ENCODE assay signal across 1 cellular context in genomic region chr19:993361-993830, GRCh38.
TF ChIP-seq lines count a peak whose summit lies in the region.

No MANE protein-coding gene starts in this region.

TF ChIP-seq in liver, 16 proteins besides CTCF, POLR2A, EP300 and RAD21 (continued from another document):
- peak; percentile 56 to 73 for TF ChIP-seq RXRA (IDR thresholded peaks at IDR 0.05)
- TF ChIP-seq TAF1 (conservative IDR thresholded peaks at IDR 0.05): no peak
- TF ChIP-seq NR2F2 (IDR thresholded peaks at IDR 0.05): peak; percentile 25
- peak; percentile 44 for TF ChIP-seq REST (IDR thresholded peaks at IDR 0.05)
- no peak for TF ChIP-seq FOXA2 (IDR thresholded peaks at IDR 0.05)
- TF ChIP-seq HNF4G (IDR thresholded peaks at IDR 0.05): no peak
- peak; percentile 68 to 72 for TF ChIP-seq HNF4A (conservative IDR thresholded peaks at IDR 0.05)
